Comparison of ENCODE assay signal across 8 cellular contexts in the genomic region with DNA sequence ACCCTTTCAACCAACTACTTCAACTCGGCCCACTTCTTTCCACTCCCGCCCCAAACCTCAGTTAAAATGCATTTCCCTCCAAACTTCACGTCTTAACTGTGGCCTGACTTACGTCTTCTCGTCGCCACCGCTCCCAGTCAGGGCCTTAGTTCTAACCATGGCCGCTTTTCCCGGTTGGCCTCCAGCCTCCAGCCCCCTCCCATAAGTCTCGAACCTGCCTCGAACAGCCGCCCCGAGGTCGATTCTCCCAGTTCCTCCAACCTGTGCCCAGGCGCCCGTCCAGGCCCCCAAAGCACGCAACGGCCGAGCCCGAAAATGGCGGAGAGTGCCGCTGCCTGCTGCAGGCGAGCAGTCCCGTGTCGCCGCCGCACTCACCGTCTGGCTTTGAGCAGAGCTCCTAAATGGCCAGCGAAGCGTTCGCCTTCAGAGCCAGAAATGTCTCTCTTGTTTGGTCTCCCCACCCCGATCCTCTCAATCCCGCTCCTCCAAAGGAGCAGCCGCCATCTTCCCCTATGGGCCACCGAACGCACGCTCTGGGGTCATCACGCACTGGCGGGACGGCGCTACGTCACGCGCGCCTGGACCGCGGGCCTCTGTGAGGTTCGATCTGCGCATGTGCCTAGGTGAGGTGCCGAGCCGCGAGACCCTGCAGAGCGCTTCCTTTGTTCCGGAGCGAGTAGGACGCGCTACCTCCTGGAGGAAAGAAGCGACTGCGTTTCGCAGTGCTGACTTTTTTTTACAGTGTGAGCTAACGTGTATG. TPM values are rescaled to one million over a fixed set of nuclear protein-coding genes. Genes with fewer than 3 reads are reported as not detected.
DNase-seq lines count a peak whose midpoint lies in the region; ATAC-seq and TF ChIP-seq lines count a peak whose summit lies in the region.

Gene WDR33 (minus strand): TSS at position 535 of the 760 bp plus-strand sequence. CDS start 40,190 bp downstream, outside the sequence.

- H3K9me3 Mint-ChIP-seq in progenitor cell of endocrine pancreas (ENCODE audit: low read depth): no peaks in the 10 kb centered on the region

- no peaks in the 10 kb centered on the region for H3K9me3 ChIP-seq in adipocyte (ENCODE audit: control insufficient read depth, low read length)
- H3K9me3 ChIP-seq in heart right ventricle: no peaks in the 10 kb centered on the region

- intact Hi-C loops in heart right ventricle (cut with DNase I): loop anchor here in 3 of 10 donors (1.0 to 5.0 kb wide), 3 partner anchors 47 to 110 kb away; partner anchors contain the start of genes SFT2D3 (in 3 of the 3) and POLR2D (in 1 of the 3)

- H3K27me3 ChIP-seq in adipocyte (replicated peaks; ENCODE audit: control insufficient read depth, insufficient read depth, low read length) (no peaks in the 10 kb centered on the region), heart right ventricle (no peaks in the 10 kb centered on the region)

- H3K27me3 Mint-ChIP-seq in progenitor cell of endocrine pancreas: no peaks in the 10 kb centered on the region

- peaks cover 23% of the 10 kb centered on the region for H3K4me1 ChIP-seq in adipocyte (ENCODE audit: control insufficient read depth, insufficient read depth, low read length)
- H3K4me1 ChIP-seq in heart right ventricle: peaks cover 4 to 45% (median 41%) of the 10 kb centered on the region in 9 donors

- H3K27ac Mint-ChIP-seq in progenitor cell of endocrine pancreas: peak within 1 kb of the TSS; percentile 99

- H3K27ac ChIP-seq in heart right ventricle: peak within 1 kb of the TSS; percentile 69 to 96 (median 88)

- H3K4me3 ChIP-seq in GM12875 (ENCODE audit: low read depth, low read length) (peak within 1 kb of the TSS; percentile 90), adipocyte (ENCODE audit: low read length) (peak within 1 kb of the TSS; percentile 85), heart right ventricle (peak within 1 kb of the TSS; percentile 61 to 96 (median 80))

- H3K36me3 Mint-ChIP-seq in progenitor cell of endocrine pancreas (ENCODE audit: insufficient read depth): peaks cover 3% of the 10 kb centered on the region

- WGBS in heart right ventricle, 2 donors: 0% methylated on average over 61 of the region's 61 CpGs

- peak within 1 kb of the TSS; percentile 99 for H3K4me3 Mint-ChIP-seq in progenitor cell of endocrine pancreas (ENCODE audit: low read depth)

- peak within 1 kb of the TSS; percentile 94 for H3K9ac ChIP-seq in adipocyte (ENCODE audit: low read length)

- H3K36me3 ChIP-seq in adipocyte (ENCODE audit: control insufficient read depth, insufficient read depth, low read length, severe bottlenecking): no peaks in the 10 kb centered on the region
- H3K36me3 ChIP-seq in heart right ventricle: peaks cover 0 to 4% (median 0%) of the 10 kb centered on the region in 9 donors

- peaks cover 23% of the 10 kb centered on the region for H3K4me1 Mint-ChIP-seq in progenitor cell of endocrine pancreas (ENCODE audit: low read depth)

- DNase-seq in NCI-H1436 (lab: John Stamatoyannopoulos, UW): peak; percentile 90
- peak; percentile 90 for DNase-seq in T follicular helper cell (ENCODE audit: low read depth)
- peak; percentile 95 for DNase-seq in adipocyte (ENCODE audit: low read depth)
- peak; percentile 89 to 90 for DNase-seq in heart right ventricle
- peak; percentile 87 for DNase-seq in progenitor cell of endocrine pancreas (ENCODE audit: low spot score, unreplicated experiment)
- DNase-seq in ureter (ENCODE audit: low spot score): peak; percentile 92

- ATAC-seq in HG02798 (IDR thresholded peaks at IDR 0.05; ENCODE audit: poor library complexity, unreplicated experiment): peak; percentile 99
- peak; percentile 99 to 100 (median 99) for ATAC-seq in heart right ventricle

- TF ChIP-seq CTCF in GM12875 (IDR thresholded peaks at IDR 0.05; ENCODE audit: borderline replicate concordance, insufficient read depth, low read depth, low read length): 0 out of 2 replicates have a peak, but pooled peaks have one; percentile 23
- TF ChIP-seq CTCF in heart right ventricle (IDR thresholded peaks at IDR 0.05): peak in 5 of 9 donors; percentile 7 to 41 (median 13)
- no peak for TF ChIP-seq CTCF in progenitor cell of endocrine pancreas (IDR thresholded peaks at IDR 0.05; ENCODE audit: unreplicated experiment)

RNA-seq across cellular contexts. Expression of gene WDR33, which starts in this region (rescaled TPM):
- total RNA-seq in heart right ventricle: 10 to 100 TPM; 38.5 to 47.6 (median 42.9) TPM
- polyA plus RNA-seq in heart right ventricle: 10 to 100 TPM; 10.5 to 18.1 TPM
- 69.0 and 74.2 TPM in 2 replicates for total RNA-seq in progenitor cell of endocrine pancreas
- total RNA-seq in ureter: 60.1 TPM

Comparison
In these comparisons a context has a peak if more than half of its experiments do, and no peak if none do; other contexts are left out.
1. Peak in every context shown above with its lines: DNase-seq, ATAC-seq, H3K4me3 ChIP-seq and H3K27ac ChIP-seq.